ENCODE assay signal across 12 cellular contexts in genomic region chr17:4220655-4221054, GRCh38. TPM values are rescaled to one million over a fixed set of nuclear protein-coding genes. Genes with fewer than 3 reads are reported as not detected.
DNase-seq lines count a peak whose midpoint lies in the region; ATAC-seq and TF ChIP-seq lines count a peak whose summit lies in the region.
"Had no signal": no experiment of that assay in that cellular context is flagged by ENCODE, and none has a peak within 500 bp of the region (broad histone marks: within the 10 kb centered on the region; RNA-seq: fewer than 3 reads in every experiment).

No MANE protein-coding gene starts in this region.

- H3K36me3 ChIP-seq in GM23338 (ENCODE audit: insufficient read depth) (no peaks in the 10 kb centered on the region), skeletal muscle satellite cell (ENCODE audit: insufficient read depth, low read length) (peaks cover 28% of the 10 kb centered on the region)

- peaks cover 10% of the 10 kb centered on the region; the same call in 1 of the 2 replicates for H3K79me2 ChIP-seq in GM23338 (replicated peaks; ENCODE audit: insufficient read depth)

- no peak overlapping the region for H3K9ac ChIP-seq in skeletal muscle satellite cell (ENCODE audit: low read depth, low read length)

- no peak overlapping the region for H3K4me3 Mint-ChIP-seq in GM23338
- no peak overlapping the region for H3K4me3 Mint-ChIP-seq in effector memory CD8-positive, alpha-beta T cell
- H3K4me3 Mint-ChIP-seq: dendritic cell treated with granulocyte-macrophage colony-stimulating factor and Interleukin-4, amounts not matched to agents 40 ng/mL and 50 ng/mL, for 4 days had no signal

- H3K4me2 ChIP-seq in GM23338 (no peak overlapping the region), skeletal muscle satellite cell (ENCODE audit: low read length) (peak overlapping the region; percentile 25)

- H3K27me3 Mint-ChIP-seq in GM23338 (ENCODE audit: insufficient read depth, low read depth, poor library complexity), result peaks cover 4% of the 10 kb centered on the region
- no peaks in the 10 kb centered on the region for H3K27me3 Mint-ChIP-seq in effector memory CD8-positive, alpha-beta T cell
- H3K27me3 Mint-ChIP-seq: dendritic cell treated with granulocyte-macrophage colony-stimulating factor and Interleukin-4, amounts not matched to agents 40 ng/mL and 50 ng/mL, for 4 days had no signal

- 0 out of 2 replicates have a peak overlapping the region, but pooled peaks have one; percentile 65 for H3K27ac Mint-ChIP-seq in GM23338
- H3K27ac Mint-ChIP-seq in effector memory CD8-positive, alpha-beta T cell, result no peak overlapping the region
- H3K27ac Mint-ChIP-seq: dendritic cell treated with granulocyte-macrophage colony-stimulating factor and Interleukin-4, amounts not matched to agents 40 ng/mL and 50 ng/mL, for 4 days had no signal

- H3K4me1 ChIP-seq in GM23338 (ENCODE audit: insufficient read depth), result no peaks in the 10 kb centered on the region
- H3K4me1 ChIP-seq in skeletal muscle satellite cell (ENCODE audit: control insufficient read depth, insufficient read depth, low read length), result no peaks in the 10 kb centered on the region
- H3K4me1 ChIP-seq: Peyer's patch had no signal

- H3K4me1 Mint-ChIP-seq in GM23338, result peaks cover under 1% of the 10 kb centered on the region; the same call in 1 of the 3 replicates
- peaks cover 1% of the 10 kb centered on the region in 2 donors for H3K4me1 Mint-ChIP-seq in effector memory CD8-positive, alpha-beta T cell (ENCODE audit: low read depth in 2 of 2)

- H3K36me3 Mint-ChIP-seq in GM23338 (ENCODE audit: low read depth), result peaks cover 29% of the 10 kb centered on the region; the same call in 2 of the 3 replicates
- H3K36me3 Mint-ChIP-seq in effector memory CD8-positive, alpha-beta T cell (ENCODE audit: insufficient read depth), result peaks cover 20% of the 10 kb centered on the region

- H2AFZ ChIP-seq in GM23338, result no peak overlapping the region

- in situ Hi-C loops in KBM-7 (cut with MboI; ENCODE audit: low pct_unique_long_range_greater_than_20kb, low sequenced_read_pairs), result no loop called here

- no peaks in the 10 kb centered on the region for H4K20me1 ChIP-seq in GM23338 (replicated peaks; ENCODE audit: insufficient read depth)

- no peaks in the 10 kb centered on the region for H3K27me3 ChIP-seq in GM23338 (ENCODE audit: insufficient read depth)
- no peaks in the 10 kb centered on the region for H3K27me3 ChIP-seq in skeletal muscle satellite cell (ENCODE audit: control insufficient read depth, insufficient read depth, low read length)
- H3K27me3 ChIP-seq: Peyer's patch had no signal

- no peaks in the 10 kb centered on the region; the same call in 1 of the 2 replicates for H3F3A ChIP-seq in GM23338 (replicated peaks; ENCODE audit: low read depth)

- no peaks in the 10 kb centered on the region for H3K9me2 ChIP-seq in GM23338 (ENCODE audit: insufficient read depth)

- H3K4me3 ChIP-seq in GM23338 (no peak overlapping the region), coronary artery (peak overlapping the region; percentile 44), skeletal muscle satellite cell (ENCODE audit: low read length) (no peak overlapping the region)
- H3K4me3 ChIP-seq: Peyer's patch had no signal

- no peak for ATAC-seq in GM23338
- peak; percentile 36 for ATAC-seq in left lobe of liver
- ATAC-seq in effector memory CD8-positive, alpha-beta T cell (replicated peaks), result no peak
- no peak for ATAC-seq in GM21526 (IDR thresholded peaks at IDR 0.05; ENCODE audit: low FRiP score, unreplicated experiment)

- DNase-seq in GM23338 (ENCODE audit: low spot score) (no peak), coronary artery (ENCODE audit: low spot score) (no peak), left lobe of liver (ENCODE audit: low spot score) (no peak), KBM-7 (no peak), NCI-H345 (lab: John Stamatoyannopoulos, UW) (no peak)
- DNase-seq in effector memory CD8-positive, alpha-beta T cell, result no peak
- DNase-seq: Calu3, NCI-H2107, Peyer's patch had no signal

- no peaks in the 10 kb centered on the region for H3K9me3 ChIP-seq in skeletal muscle satellite cell (replicated peaks; ENCODE audit: low read length)
- H3K9me3 ChIP-seq: Peyer's patch had no signal

- TF ChIP-seq CTCF in GM23338 (conservative IDR thresholded peaks at IDR 0.05; ENCODE audit: low read depth in 2 of 2), result no peak
- no peak for TF ChIP-seq CTCF in coronary artery (IDR thresholded peaks at IDR 0.05)

- no peaks in the 10 kb centered on the region for H3K9me3 Mint-ChIP-seq in GM23338
- no peaks in the 10 kb centered on the region for H3K9me3 Mint-ChIP-seq in effector memory CD8-positive, alpha-beta T cell
- H3K9me3 Mint-ChIP-seq: dendritic cell treated with granulocyte-macrophage colony-stimulating factor and Interleukin-4, amounts not matched to agents 40 ng/mL and 50 ng/mL, for 4 days had no signal

- H3K27ac ChIP-seq in GM23338 (ENCODE audit: low read depth) (peak overlapping the region; percentile 64), coronary artery (peak overlapping the region; percentile 61 to 68)

TF ChIP-seq in GM23338, 12 proteins besides CTCF, POLR2A, EP300 and RAD21:
- no peak for TF ChIP-seq REST (IDR thresholded peaks at IDR 0.05; ENCODE audit: unreplicated experiment)
- no peak for TF ChIP-seq EZH2 (IDR thresholded peaks at IDR 0.05; ENCODE audit: low read depth, unreplicated experiment)

RNA-seq across cellular contexts. Expression of gene ANKFY1, which starts 43.1 kb away (rescaled TPM):
- total RNA-seq in GM23338 (2014; rRNA removed; shearing (Covaris generic)), result 44.4 and 55.2 TPM in 2 replicates
- 12.1 and 12.9 TPM in 2 replicates for polyA plus RNA-seq in GM23338 (2016; fragmentation: Nextera tagmentation; extraction: Ambion mirVana)
- 31.0 TPM for total RNA-seq in left lobe of liver
- total RNA-seq in skeletal muscle satellite cell (2012; rRNA removed), result 39.5 and 42.2 TPM in 2 replicates
